ENCODE assay signal across 8 cellular contexts in genomic region chr9:113614843-113615648, GRCh38.
DNase-seq lines count a peak whose midpoint lies in the region; ATAC-seq and TF ChIP-seq lines count a peak whose summit lies in the region.

No MANE protein-coding gene starts in this region.

- no peak overlapping the region for H3K14ac ChIP-seq in trophoblast cell (ENCODE audit: low read length)

- H3K18ac ChIP-seq in trophoblast cell (ENCODE audit: low read length), result no peak overlapping the region

- H3K79me2 ChIP-seq in trophoblast cell (ENCODE audit: control insufficient read depth, insufficient read depth, low read length, poor library complexity), result peaks cover 5% of the 10 kb centered on the region

- no peak overlapping the region for H3K4ac ChIP-seq in trophoblast cell (ENCODE audit: low read depth, low read length)

- H3K4me3 ChIP-seq in esophagus (ENCODE audit: low read depth in 1 of 2, low read length in 2 of 2) (no peak overlapping the region), trophoblast cell (ENCODE audit: low read depth, low read length) (no peak overlapping the region), Caco-2 (ENCODE audit: low read depth, low read length) (no peak overlapping the region)

- peak overlapping the region; percentile 38 for H2BK12ac ChIP-seq in trophoblast cell (ENCODE audit: low read length)

- CTCF ChIA-PET in Caco-2 (lab: Charles Lee), result interaction anchor here (1.2 kb wide), 1 partner anchor 23 kb away, joined by 3 read pairs; no protein-coding TSS in a partner anchor

- H3K9me3 ChIP-seq in esophagus (ENCODE audit: control insufficient read depth in 2 of 2, insufficient read depth in 1 of 2, low read depth in 1 of 2, low read length in 1 of 2), result no peaks in the 10 kb centered on the region
- H3K9me3 ChIP-seq in trophoblast cell (ENCODE audit: insufficient read depth, low read depth, low read length), result no peaks in the 10 kb centered on the region
- H3K9me3 ChIP-seq in Caco-2, result no peaks in the 10 kb centered on the region

- H3K4me3 Mint-ChIP-seq in Caco-2 (ENCODE audit: unreplicated experiment) (no peak overlapping the region), glutamatergic neuron (ENCODE audit: unreplicated experiment) (no peak overlapping the region)

- peak; percentile 69 for ATAC-seq in GM18517 (IDR thresholded peaks at IDR 0.05; ENCODE audit: unreplicated experiment)
- ATAC-seq in HG03439 (IDR thresholded peaks at IDR 0.05; ENCODE audit: unreplicated experiment), result peak; percentile 51

- H3K9ac ChIP-seq in trophoblast cell (ENCODE audit: low read length), result no peak overlapping the region

- H3K4me1 Mint-ChIP-seq in Caco-2 (ENCODE audit: low read depth, unreplicated experiment) (peaks cover 5% of the 10 kb centered on the region), glutamatergic neuron (ENCODE audit: low read depth, unreplicated experiment) (peaks cover 10% of the 10 kb centered on the region)

- no peak overlapping the region for H3K23ac ChIP-seq in trophoblast cell (ENCODE audit: low read length)

- peaks cover 32% of the 10 kb centered on the region for H3K79me1 ChIP-seq in trophoblast cell (ENCODE audit: low read length)

- POLR2A ChIA-PET in Caco-2 (lab: Charles Lee), result no interaction called here

- no peak overlapping the region for H3K4me2 ChIP-seq in trophoblast cell (ENCODE audit: low read length)

- no peak overlapping the region for H2AFZ ChIP-seq in trophoblast cell (ENCODE audit: insufficient read depth, low read length, poor library complexity)

- 51 to 52% methylated on average over 14 of the region's 14 CpGs for WGBS in esophagus, 2 donors
- WGBS in trophoblast cell (ENCODE audit: extremely low coverage, insufficient coverage, insufficient read length), result no CpG with 5 or more reads among the region's 14 CpGs

- TF ChIP-seq CTCF in Caco-2 (IDR thresholded peaks at IDR 0.05; ENCODE audit: insufficient read depth in 1 of 2, low read depth in 1 of 2, low read length in 1 of 2, severe bottlenecking in 1 of 2, unreplicated experiment in 1 of 2), result no peak
- no peak for TF ChIP-seq CTCF in glutamatergic neuron (IDR thresholded peaks at IDR 0.05; ENCODE audit: partially characterized antibody, unreplicated experiment)

- no peak overlapping the region for H2BK120ac ChIP-seq in trophoblast cell (ENCODE audit: insufficient read depth, low read length, poor library complexity)

- no peak overlapping the region for H2BK5ac ChIP-seq in trophoblast cell (ENCODE audit: low read depth, low read length, poor library complexity)

- H3K36me3 Mint-ChIP-seq in Caco-2 (ENCODE audit: insufficient read depth, unreplicated experiment), result no peaks in the 10 kb centered on the region
- H3K36me3 Mint-ChIP-seq in glutamatergic neuron (ENCODE audit: unreplicated experiment), result no peaks in the 10 kb centered on the region

- H4K91ac ChIP-seq in trophoblast cell (ENCODE audit: low read depth, low read length), result peak overlapping the region; percentile 15

- H3K27ac Mint-ChIP-seq in Caco-2 (ENCODE audit: unreplicated experiment), result no peak overlapping the region
- no peak overlapping the region for H3K27ac Mint-ChIP-seq in glutamatergic neuron (ENCODE audit: unreplicated experiment)

- H3K9me3 Mint-ChIP-seq in Caco-2 (ENCODE audit: unreplicated experiment) (no peaks in the 10 kb centered on the region), glutamatergic neuron (ENCODE audit: unreplicated experiment) (peaks cover 10% of the 10 kb centered on the region)

- intact Hi-C loops in Caco-2 (cut with micrococcal nuclease; ENCODE audit: unreplicated experiment), result no loop called here

- no peak overlapping the region for H4K8ac ChIP-seq in trophoblast cell (ENCODE audit: low read depth, low read length)

- no peak overlapping the region for H4K12ac ChIP-seq in trophoblast cell (ENCODE audit: low read depth, low read length)

- no TSS peak for BruUV-seq in Caco-2 (replicated peaks; lab: Mats Ljungman, UMichigan)

- H3K27ac ChIP-seq in esophagus (ENCODE audit: low read depth in 2 of 2, low read length in 1 of 2), result peak overlapping the region; percentile 52 to 72
- H3K27ac ChIP-seq in trophoblast cell (ENCODE audit: low read depth, low read length), result no peak overlapping the region

- H3K36me3 ChIP-seq in esophagus (ENCODE audit: control insufficient read depth in 2 of 2, insufficient read depth in 2 of 2, low read length in 1 of 2) (no peaks in the 10 kb centered on the region), trophoblast cell (ENCODE audit: control insufficient read depth in 1 of 2, insufficient read depth in 2 of 2, low read length in 2 of 2) (no peaks in the 10 kb centered on the region), Caco-2 (ENCODE audit: control insufficient read depth, insufficient read depth, low read length) (no peaks in the 10 kb centered on the region)

- H3K27me3 ChIP-seq in esophagus (ENCODE audit: control insufficient read depth in 1 of 2, insufficient read depth in 2 of 2, low read length in 2 of 2) (no peaks in the 10 kb centered on the region), trophoblast cell (ENCODE audit: insufficient read depth, low read length) (no peaks in the 10 kb centered on the region), Caco-2 (replicated peaks; ENCODE audit: control insufficient read depth, insufficient read depth, low read length) (no peaks in the 10 kb centered on the region; the same call in 1 of the 2 replicates)

- H3K4me1 ChIP-seq in esophagus (ENCODE audit: control insufficient read depth in 2 of 2, insufficient read depth in 2 of 2, low read length in 1 of 2), result peaks cover 5% of the 10 kb centered on the region in 2 donors
- H3K4me1 ChIP-seq in trophoblast cell (ENCODE audit: control insufficient read depth in 1 of 2, insufficient read depth in 2 of 2, low read length in 2 of 2), result peaks cover 24 to 32% of the 10 kb centered on the region in 2 experiments
- H3K4me1 ChIP-seq in Caco-2, result peaks cover 6% of the 10 kb centered on the region

- H2AK5ac ChIP-seq in trophoblast cell (ENCODE audit: low read length), result peak overlapping the region; percentile 61

- DNase-seq in trophoblast cell (no peak), Caco-2 (no peak), NCI-H748 treated with DMSO at 0.1 percent for 48 hours (lab: John Stamatoyannopoulos, UW) (no peak), NCI-H187 (lab: John Stamatoyannopoulos, UW) (no peak), glutamatergic neuron (no peak)

- H3K27me3 Mint-ChIP-seq in Caco-2 (ENCODE audit: insufficient read depth, unreplicated experiment) (no peaks in the 10 kb centered on the region), glutamatergic neuron (ENCODE audit: unreplicated experiment) (peaks cover 17% of the 10 kb centered on the region)
